In genomic region chr11:15839061-15839460, GRCh38 we compare ENCODE assay signal across 15 cellular contexts.
A peak's percentile ranks its signal among the peaks of the same experiment; 100 is the strongest.
DNase-seq lines count a peak whose midpoint lies in the region; ATAC-seq and TF ChIP-seq lines count a peak whose summit lies in the region.
"Had no signal": no experiment of that assay in that cellular context is flagged by ENCODE, and none has a peak within 500 bp of the region (broad histone marks: within the 10 kb centered on the region; RNA-seq: fewer than 3 reads in every experiment).

No MANE protein-coding gene starts in this region.

- H2AFZ ChIP-seq in hepatocyte (no peak overlapping the region), neuronal stem cell (ENCODE audit: low read length) (no peak overlapping the region)

- no peak overlapping the region for H4K8ac ChIP-seq in neuronal stem cell (ENCODE audit: low read depth, low read length)

- H3K14ac ChIP-seq in neuronal stem cell (ENCODE audit: low read length) = no peak overlapping the region

- no peaks in the 10 kb centered on the region for H4K20me1 ChIP-seq in hepatocyte (ENCODE audit: insufficient read depth, poor library complexity, severe bottlenecking)

- H3K4me1 ChIP-seq in hepatocyte (ENCODE audit: insufficient read depth) = peaks cover 9% of the 10 kb centered on the region
- H3K4me1 ChIP-seq in neuronal stem cell (ENCODE audit: control insufficient read depth in 2 of 2, insufficient read depth in 1 of 2, low read depth in 1 of 2, low read length in 2 of 2) = peaks cover 4 to 30% of the 10 kb centered on the region in 2 donors
- H3K4me1 ChIP-seq in spleen = peaks cover 0 to 3% (median 0%) of the 10 kb centered on the region in 6 donors

- no peak overlapping the region for H4K91ac ChIP-seq in neuronal stem cell (ENCODE audit: low read depth, low read length, poor library complexity)

- no peak overlapping the region for H2BK120ac ChIP-seq in neuronal stem cell (ENCODE audit: low read depth, low read length)

- no peak overlapping the region for H3K4ac ChIP-seq in neuronal stem cell (ENCODE audit: low read length)

- no peak overlapping the region for H2BK15ac ChIP-seq in neuronal stem cell (ENCODE audit: low read length)

- H2BK5ac ChIP-seq in neuronal stem cell (ENCODE audit: low read length) = no peak overlapping the region

- no peaks in the 10 kb centered on the region for H3K9me2 ChIP-seq in hepatocyte (replicated peaks; ENCODE audit: insufficient read depth)

- H3K79me1 ChIP-seq in neuronal stem cell (ENCODE audit: low read depth, low read length) = no peaks in the 10 kb centered on the region

- H3K4me2 ChIP-seq in hepatocyte = no peak overlapping the region
- H3K4me2 ChIP-seq in neuronal stem cell (ENCODE audit: insufficient read depth, low read length, poor library complexity, severe bottlenecking) = no peak overlapping the region

- TF ChIP-seq CTCF in hepatocyte (IDR thresholded peaks at IDR 0.05; ENCODE audit: poor library complexity) (no peak), spleen (IDR thresholded peaks at IDR 0.05 in 8 of 11, conservative IDR thresholded peaks at IDR 0.05 in 3 of 11) (no peak)

- H3K79me2 ChIP-seq in hepatocyte = no peaks in the 10 kb centered on the region

- intact Hi-C loops in left ventricle myocardium superior (cut with micrococcal nuclease) = no loop called here
- intact Hi-C loops in spleen (cut with DNase I; ENCODE audit: low total_unique reads) = no loop called here

- peak overlapping the region; percentile 94 for H3K27ac ChIP-seq in hepatocyte
- H3K27ac ChIP-seq in neuronal stem cell (replicated peaks; ENCODE audit: low read length) = peak overlapping the region; percentile 44
- H3K27ac ChIP-seq in spleen = peak overlapping the region in 1 of 8 donors; percentile 1
- H3K27ac ChIP-seq: 22Rv1 had no signal

- WGBS in hepatocyte (ENCODE audit: low lambda C conversion rate, missing lambda C conversion rate) = 55% methylated on average over 3 of the region's 3 CpGs
- no CpG with 5 or more reads among the region's 3 CpGs for WGBS in neuronal stem cell (ENCODE audit: extremely low coverage in 2 of 2, insufficient read length in 2 of 2, insufficient replicate concordance in 1 of 2), 2 donors
- whole genome bisulfite sequencing in spleen, 5 donors = 69 to 79% (median 70%) methylated on average over 3 of the region's 3 CpGs

- H3K36me3 ChIP-seq in hepatocyte (replicated peaks; ENCODE audit: insufficient read depth, low read depth) (no peaks in the 10 kb centered on the region), neuronal stem cell (replicated peaks in 1 of 2; ENCODE audit: control insufficient read depth in 2 of 2, insufficient read depth in 2 of 2, low read length in 2 of 2) (no peaks in the 10 kb centered on the region), spleen (no peaks in the 10 kb centered on the region)

- DNase-seq in NCI-H82 (lab: John Stamatoyannopoulos, UW) = peak; percentile 19
- DNase-seq in NCI-H82 treated with DMSO at 0.1 percent for 48 hours (lab: John Stamatoyannopoulos, UW; ENCODE audit: unreplicated experiment) = no peak
- DNase-seq in hepatocyte (ENCODE audit: low spot score) = no peak
- no peak for DNase-seq in neuronal stem cell (ENCODE audit: low spot score)
- DNase-seq in left ventricle myocardium superior = no peak
- DNase-seq in OCI-M2 (lab: John Stamatoyannopoulos, UW; ENCODE audit: unreplicated experiment) = no peak
- no peak for DNase-seq in spleen
- DNase-seq: Caco-2; CD8-positive, alpha-beta T cell; DND-41; GF-D8; GOT3; H9 had no signal

- no peaks in the 10 kb centered on the region for H3K27me3 ChIP-seq in hepatocyte
- H3K27me3 ChIP-seq in neuronal stem cell (ENCODE audit: control insufficient read depth in 3 of 3, insufficient read depth in 3 of 3, low read depth in 1 of 3, low read length in 3 of 3) = no peaks in the 10 kb centered on the region
- H3K27me3 ChIP-seq in spleen (replicated peaks in 1 of 7) = no peaks in the 10 kb centered on the region

- H3K4me3 ChIP-seq in hepatocyte (no peak overlapping the region), neuronal stem cell (ENCODE audit: low read length in 2 of 2) (no peak overlapping the region), spleen (no peak overlapping the region)

- no peak overlapping the region for H3K23ac ChIP-seq in neuronal stem cell (ENCODE audit: low read depth, low read length, poor library complexity)

- no peak overlapping the region for H3K9ac ChIP-seq in neuronal stem cell (ENCODE audit: low read depth, low read length, poor library complexity)

- no peak for ATAC-seq in left ventricle myocardium superior
- ATAC-seq in HG03354 (IDR thresholded peaks at IDR 0.05; ENCODE audit: poor library complexity, severe bottlenecking, unreplicated experiment) = no peak
- ATAC-seq: CD8-positive, alpha-beta T cell had no signal

- TF ChIP-seq POLR2A in spleen (IDR thresholded peaks at IDR 0.05) = no peak

- H2AK5ac ChIP-seq in neuronal stem cell (ENCODE audit: low read depth, low read length) = no peak overlapping the region

- H2BK12ac ChIP-seq in neuronal stem cell (ENCODE audit: low read length) = no peak overlapping the region

- no peaks in the 10 kb centered on the region for H3K9me3 ChIP-seq in hepatocyte (ENCODE audit: low read depth)
- no peaks in the 10 kb centered on the region for H3K9me3 ChIP-seq in neuronal stem cell (replicated peaks in 1 of 2; ENCODE audit: control insufficient read depth in 2 of 2, insufficient read depth in 1 of 2, low read depth in 1 of 2, low read length in 2 of 2)
- no peaks in the 10 kb centered on the region for H3K9me3 ChIP-seq in spleen
- H3K9me3 ChIP-seq: Caco-2 had no signal

- no peak overlapping the region for H3K18ac ChIP-seq in neuronal stem cell (ENCODE audit: low read length)
